Comparison of ENCODE assay signal across 22 cellular contexts in the genomic region with DNA sequence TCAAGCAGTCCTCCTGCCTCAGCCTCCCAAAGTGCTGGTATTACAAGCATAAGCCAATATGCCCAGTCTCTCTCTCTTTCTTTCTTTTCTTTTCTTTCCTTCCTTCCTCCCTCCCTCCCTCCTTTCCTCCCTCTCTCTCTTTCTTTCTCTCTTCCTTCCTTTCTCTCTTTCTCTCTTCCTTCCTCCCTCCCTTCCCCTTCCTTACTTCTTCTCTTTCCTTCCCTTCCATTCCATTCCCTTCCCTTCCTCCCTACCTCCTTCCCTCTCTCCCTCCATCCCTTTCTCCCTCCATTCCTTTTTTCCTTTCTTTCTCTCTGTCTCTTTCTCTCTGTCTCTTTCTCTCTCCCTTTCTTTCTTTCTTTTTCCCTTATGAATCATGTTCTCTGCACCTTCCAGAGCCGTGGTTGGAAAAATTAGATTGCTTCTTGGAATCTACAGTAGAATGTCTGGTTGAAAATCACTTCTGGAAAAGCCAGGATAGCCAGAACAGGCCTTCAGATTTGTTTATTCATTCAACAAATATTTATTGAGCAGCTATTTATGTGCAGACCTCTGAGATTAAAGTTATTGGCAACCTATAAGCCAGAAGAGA.
DNase-seq lines count a peak whose midpoint lies in the region; ATAC-seq, FAIRE-seq and TF ChIP-seq lines count a peak whose summit lies in the region.
"Had no signal": no experiment of that assay in that cellular context is flagged by ENCODE, and none has a peak within 500 bp of the region (broad histone marks: within the 10 kb centered on the region; RNA-seq: fewer than 3 reads in every experiment).

No MANE protein-coding gene starts in this region.

- H3K4me1 Mint-ChIP-seq in MCF 10A (ENCODE audit: insufficient read depth, unreplicated experiment): peaks cover 50% of the 10 kb centered on the region

- no peaks in the 10 kb centered on the region for H3K27me3 Mint-ChIP-seq in MCF 10A (ENCODE audit: insufficient read depth, unreplicated experiment)
- H3K27me3 Mint-ChIP-seq: IgD-negative memory B cell had no signal

- FAIRE-seq in A549 (lab: Jason Lieb, UNC): no peak
- FAIRE-seq: H1, RCC 7860 had no signal

- H3K36me3 Mint-ChIP-seq in MCF 10A (ENCODE audit: insufficient read depth, unreplicated experiment): no peaks in the 10 kb centered on the region
- H3K36me3 Mint-ChIP-seq: IgD-negative memory B cell had no signal

- TF ChIP-seq POLR2A in breast epithelium (IDR thresholded peaks at IDR 0.05) (no peak), A549 (IDR thresholded peaks at IDR 0.05; ENCODE audit: low read length) (no peak)

- H3K9me3 Mint-ChIP-seq in MCF 10A (ENCODE audit: unreplicated experiment): no peaks in the 10 kb centered on the region
- H3K9me3 Mint-ChIP-seq: IgD-negative memory B cell had no signal

- no peaks in the 10 kb centered on the region for H3K27me3 ChIP-seq in breast epithelium
- no peaks in the 10 kb centered on the region for H3K27me3 ChIP-seq in psoas muscle (ENCODE audit: insufficient read depth in 3 of 3, low read length in 2 of 3)

- ATAC-seq in A549 (no peak), psoas muscle (no peak), HG02798 (IDR thresholded peaks at IDR 0.05; ENCODE audit: poor library complexity, unreplicated experiment) (no peak)
- ATAC-seq: HCT116 had no signal

- in situ Hi-C loops in GM13976 (cut with MboI; ENCODE audit: low sequenced_read_pairs, unreplicated experiment): no loop called here

- H3K4me3 Mint-ChIP-seq in MCF 10A (ENCODE audit: unreplicated experiment): no peak overlapping the region
- H3K4me3 Mint-ChIP-seq: IgD-negative memory B cell had no signal

- H3K4me3 ChIP-seq in breast epithelium (no peak overlapping the region), A549 (no peak overlapping the region), psoas muscle (no peak overlapping the region)
- H3K4me3 ChIP-seq: SK-N-MC had no signal

- POLR2A ChIA-PET in MCF 10A (lab: Yijun Ruan, JAX): interaction anchor here (0.8 to 5.4 kb wide), 5 partner anchors 10 to 71 kb away, joined by 3 to 84 read pairs (median 3); no protein-coding TSS in a partner anchor
- POLR2A ChIA-PET in A549 (lab: Yijun Ruan, JAX): no interaction called here
- POLR2A ChIA-PET in HEK293T (lab: Yijun Ruan, JAX): no interaction called here

- H3K27ac ChIP-seq in breast epithelium (no peak overlapping the region), A549 (peak overlapping the region; percentile 89 to 92), psoas muscle (peak overlapping the region; percentile 63)
- H3K27ac ChIP-seq: 22Rv1, SK-N-MC had no signal

- DNase-seq in MCF 10A (ENCODE audit: unreplicated experiment) (no peak), breast epithelium (ENCODE audit: low spot score in 2 of 2) (no peak), A549 (ENCODE audit: low read depth in 1 of 2, low spot score in 1 of 2) (no peak), HEK293T (ENCODE audit: extremely low spot score) (no peak), psoas muscle (no peak), GM13976 (ENCODE audit: low spot score) (no peak), NCI-H1436 (lab: John Stamatoyannopoulos, UW) (no peak)
- DNase-seq: AML-193, DMS79 treated with DMSO at 0.1 percent for 48 hours, Karpas-422, NCI-H1694 treated with DMSO at 0.1 percent for 48 hours, NCI-H446, NCI-H526, SHP77, SW 1271 had no signal

- H3K4me1 ChIP-seq in breast epithelium (no peaks in the 10 kb centered on the region), A549 (peaks cover 84% of the 10 kb centered on the region), psoas muscle (peaks cover 24% of the 10 kb centered on the region)

- H3K9me3 ChIP-seq in breast epithelium: no peaks in the 10 kb centered on the region
- no peaks in the 10 kb centered on the region for H3K9me3 ChIP-seq in A549
- H3K9me3 ChIP-seq in psoas muscle: no peaks in the 10 kb centered on the region

- WGBS in A549 (ENCODE audit: missing lambda C conversion rate): 74% methylated on average over 1 of the region's 1 CpG
- WGBS in psoas muscle, 3 donors: 89 to 90% (median 89%) methylated on average over 1 of the region's 1 CpG

- no peak for TF ChIP-seq RAD21 in A549 (conservative IDR thresholded peaks at IDR 0.05 in 1 of 2, IDR thresholded peaks at IDR 0.05 in 1 of 2)

- H3K4me2 ChIP-seq in A549: peak overlapping the region; percentile 87

- BruUV-seq in MCF 10A (replicated peaks; lab: Mats Ljungman, UMichigan): no TSS peak

- CTCF ChIA-PET in MCF 10A (lab: Yijun Ruan, JAX) (interaction anchor here (0.8 kb wide), 1 partner anchor 55 kb away, joined by 4 read pairs; no protein-coding TSS in a partner anchor), A549 (lab: Yijun Ruan, JAX) (interaction anchor here (1.0 to 3.4 kb wide), 2 partner anchors 74 to 219 kb away, joined by 3 to 29 read pairs; no protein-coding TSS in a partner anchor), HEK293T (lab: Yijun Ruan, JAX) (interaction anchor here (0.7 kb wide), 2 partner anchors 65 to 110 kb away, joined by 3 read pairs; no protein-coding TSS in a partner anchor)

- TF ChIP-seq CTCF in MCF 10A (IDR thresholded peaks at IDR 0.05; ENCODE audit: unreplicated experiment) (no peak), breast epithelium (IDR thresholded peaks at IDR 0.05) (no peak), A549 (IDR thresholded peaks at IDR 0.05) (no peak), psoas muscle (IDR thresholded peaks at IDR 0.05) (no peak), GM13976 (IDR thresholded peaks at IDR 0.05; ENCODE audit: borderline replicate concordance, control extremely low read depth, extremely low read depth, insufficient read depth, missing control alignments) (no peak)

- H3K27ac Mint-ChIP-seq in MCF 10A (ENCODE audit: low read depth, unreplicated experiment): peak overlapping the region; percentile 28
- H3K27ac Mint-ChIP-seq: IgD-negative memory B cell had no signal

- no peak for TF ChIP-seq EP300 in A549 (IDR thresholded peaks at IDR 0.05)

- no peaks in the 10 kb centered on the region for H3K36me3 ChIP-seq in breast epithelium
- H3K36me3 ChIP-seq in psoas muscle (ENCODE audit: insufficient read depth in 1 of 2, low read depth in 1 of 2): no peaks in the 10 kb centered on the region

- intact Hi-C loops in MCF 10A (cut with micrococcal nuclease) (no loop called here), breast epithelium (cut with DNase I; ENCODE audit: low total_unique reads) (no loop called here), psoas muscle (cut with DNase I) (no loop called here)

TF ChIP-seq in A549, 52 proteins besides CTCF, POLR2A, EP300 and RAD21:
- TF ChIP-seq FOSL2 (IDR thresholded peaks at IDR 0.05): no peak
- 0 out of 2 replicates have a peak, but pooled peaks have one; percentile 5 for TF ChIP-seq FOSL2 (CRISPR knock-in tag; IDR thresholded peaks at IDR 0.05)
- no peak for TF ChIP-seq HEYL (CRISPR knock-in tag; IDR thresholded peaks at IDR 0.05)

TF ChIP-seq in HEK293T, 16 proteins besides CTCF, POLR2A, EP300 and RAD21:
- TF ChIP-seq BHLHE40 (IDR thresholded peaks at IDR 0.05; ENCODE audit: borderline replicate concordance) (no peak), TARDBP (IDR thresholded peaks at IDR 0.05) (0 out of 2 replicates have a peak, but pooled peaks have one; percentile 28)
TF ChIP-seq in HEK293T: peak in this region for 1.

Comparison
In these comparisons a context has a peak if more than half of its experiments do, and no peak if none do; other contexts are left out.
1. H3K27ac ChIP-seq: peak in A549 (2 of 2) and psoas muscle (single experiment); none in breast epithelium (0 of 2).